11 cellular contexts compared by ENCODE assay signal in the genomic region with DNA sequence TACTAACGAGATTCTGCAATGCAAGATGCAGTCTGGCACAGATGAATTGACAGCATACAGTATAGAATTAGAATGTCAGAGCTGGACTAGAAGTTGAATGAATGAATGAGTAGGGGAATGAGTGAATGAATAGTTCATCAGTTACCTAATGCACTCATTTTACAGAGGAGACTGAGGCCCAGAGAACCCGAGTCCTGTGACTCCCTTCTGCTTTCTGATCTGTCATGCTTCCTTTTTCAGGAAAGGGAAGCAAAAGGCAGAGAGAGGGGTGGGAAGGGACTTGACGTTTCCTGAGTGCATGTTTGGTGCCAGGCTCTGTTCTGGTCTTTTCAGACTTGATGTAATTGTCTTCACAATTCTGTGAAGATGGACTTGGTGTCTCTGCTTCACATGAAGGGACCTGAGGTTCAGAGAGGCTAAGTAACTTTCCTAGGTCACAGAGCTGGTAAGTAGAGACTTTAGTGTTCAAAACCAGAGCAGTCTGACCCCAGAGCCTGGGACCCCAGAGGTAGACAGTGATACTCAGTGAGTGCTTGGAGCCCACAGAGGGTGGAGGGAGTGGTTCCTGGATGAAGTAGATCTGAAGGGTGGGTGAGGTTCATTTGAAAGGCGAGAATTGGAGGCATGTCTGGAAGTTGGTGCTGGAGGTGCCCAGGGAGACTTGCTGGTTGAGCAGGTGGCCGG. TPM values are rescaled to one million over a fixed set of nuclear protein-coding genes. Genes with fewer than 3 reads are reported as not detected.
A peak's percentile ranks its signal among the peaks of the same experiment; 100 is the strongest.
DNase-seq lines count a peak whose midpoint lies in the region; ATAC-seq and TF ChIP-seq lines count a peak whose summit lies in the region.
"Had no signal": no experiment of that assay in that cellular context is flagged by ENCODE, and none has a peak within 500 bp of the region (broad histone marks: within the 10 kb centered on the region; RNA-seq: fewer than 3 reads in every experiment).

No MANE protein-coding gene starts in this region.

- H3K36me3 ChIP-seq in HEK293 (ENCODE audit: control insufficient read depth in 2 of 2, insufficient read depth in 1 of 2, low read length in 2 of 2) (peaks cover 0 to 4% of the 10 kb centered on the region in 2 experiments; a peak in 2 of 3 replicates), mesendoderm (ENCODE audit: control insufficient read depth, insufficient read depth, low read length) (no peaks in the 10 kb centered on the region), smooth muscle cell (ENCODE audit: low read depth) (no peaks in the 10 kb centered on the region)

- H3K4me1 Mint-ChIP-seq in CD14-positive monocyte = peaks cover 21% of the 10 kb centered on the region
- peaks cover 29% of the 10 kb centered on the region for H3K4me1 Mint-ChIP-seq in WTC11

- no peak overlapping the region for H3K18ac ChIP-seq in mesendoderm (ENCODE audit: low read length)

- H3K27me3 ChIP-seq in mesendoderm (ENCODE audit: insufficient read depth, low read length, poor library complexity) (no peaks in the 10 kb centered on the region), smooth muscle cell (ENCODE audit: low read depth) (no peaks in the 10 kb centered on the region)

- POLR2A ChIA-PET in HEK293 (lab: Yijun Ruan, JAX) (interaction anchor here (1.1 kb wide), 1 partner anchor 25 kb away, joined by 4 read pairs; no protein-coding TSS in a partner anchor), WTC11 (lab: Charles Lee) (interaction anchor here (0.6 kb wide), 1 partner anchor 23 kb away, joined by 3 read pairs; no protein-coding TSS in a partner anchor)

- no peak overlapping the region for H2BK15ac ChIP-seq in mesendoderm (replicated peaks; ENCODE audit: low read depth)

- H3K27ac ChIP-seq in HEK293 (ENCODE audit: extremely low read depth, low read depth, low read length) (no peak overlapping the region), mesendoderm (ENCODE audit: low read depth, low read length) (no peak overlapping the region), smooth muscle cell (ENCODE audit: low read depth) (no peak overlapping the region)

- H3K56ac ChIP-seq in mesendoderm (ENCODE audit: low read length) = peak overlapping the region; percentile 7

- H3K4me2 ChIP-seq in mesendoderm (ENCODE audit: low read length) (no peak overlapping the region), smooth muscle cell (no peak overlapping the region)

- TF ChIP-seq CTCF in CD14-positive monocyte (IDR thresholded peaks at IDR 0.05) (no peak), HEK293 (tag by site-specific recombination; IDR thresholded peaks at IDR 0.05) (no peak), WTC11 (IDR thresholded peaks at IDR 0.05) (no peak), smooth muscle cell (IDR thresholded peaks at IDR 0.05; ENCODE audit: borderline replicate concordance, insufficient read depth, poor library complexity, severe bottlenecking) (no peak)

- H3K79me2 ChIP-seq in mesendoderm (ENCODE audit: control insufficient read depth, insufficient read depth, low read length) = peaks cover 2% of the 10 kb centered on the region
- H3K79me2 ChIP-seq in smooth muscle cell (ENCODE audit: low read depth) = peaks cover 62% of the 10 kb centered on the region

- peaks cover 40% of the 10 kb centered on the region for H4K20me1 ChIP-seq in smooth muscle cell (ENCODE audit: low read depth)

- no peak overlapping the region for H2BK120ac ChIP-seq in mesendoderm (ENCODE audit: low read depth, low read length)

- H3K4me3 Mint-ChIP-seq in CD14-positive monocyte = peak overlapping the region; percentile 61 to 84
- no peak overlapping the region for H3K4me3 Mint-ChIP-seq in WTC11

- no peak overlapping the region for H2BK5ac ChIP-seq in mesendoderm (ENCODE audit: low read length)

- peaks cover 5% of the 10 kb centered on the region for H3F3A ChIP-seq in smooth muscle cell (ENCODE audit: low read depth)

- no peak overlapping the region for H3K4me3 ChIP-seq in HEK293 (ENCODE audit: low read depth, low read length)
- H3K4me3 ChIP-seq in mesendoderm (ENCODE audit: low read length) = no peak overlapping the region
- no peak overlapping the region for H3K4me3 ChIP-seq in smooth muscle cell
- H3K4me3 ChIP-seq: skin epidermis had no signal

- H4K5ac ChIP-seq in mesendoderm (ENCODE audit: low read length) = no peak overlapping the region

- peak overlapping the region; percentile 80 for H3K23ac ChIP-seq in mesendoderm (ENCODE audit: low read length)

- no peak overlapping the region for H2AFZ ChIP-seq in smooth muscle cell (ENCODE audit: low read depth)

- H3K79me1 ChIP-seq in mesendoderm (ENCODE audit: low read length) = peaks cover 6% of the 10 kb centered on the region

- H3K36me3 Mint-ChIP-seq in CD14-positive monocyte (no peaks in the 10 kb centered on the region), WTC11 (peaks cover 8% of the 10 kb centered on the region)
- H3K36me3 Mint-ChIP-seq: CD8-positive, alpha-beta memory T cell had no signal

- H3K4me1 ChIP-seq in HEK293 (ENCODE audit: control insufficient read depth, insufficient read depth, low read length) = no peaks in the 10 kb centered on the region
- H3K4me1 ChIP-seq in mesendoderm (ENCODE audit: control insufficient read depth, low read depth, low read length) = no peaks in the 10 kb centered on the region
- peaks cover 20% of the 10 kb centered on the region for H3K4me1 ChIP-seq in smooth muscle cell (ENCODE audit: low read depth)

- intact Hi-C loops in CD14-positive monocyte (cut with micrococcal nuclease) = loop anchor here (1.0 to 10.0 kb wide), 4 partner anchors 40 to 137 kb away; no protein-coding TSS in a partner anchor

- peak overlapping the region; percentile 87 to 97 (median 93) for H3K27ac Mint-ChIP-seq in CD14-positive monocyte
- no peak overlapping the region for H3K27ac Mint-ChIP-seq in WTC11

- ATAC-seq in WTC11 = peak; percentile 13

- H3K9me3 ChIP-seq in HEK293 (ENCODE audit: control insufficient read depth, insufficient read depth, low read depth, low read length) = no peaks in the 10 kb centered on the region
- H3K9me3 ChIP-seq in smooth muscle cell (replicated peaks; ENCODE audit: low read depth) = no peaks in the 10 kb centered on the region

- DNase-seq in CD14-positive monocyte (ENCODE audit: low spot score) (peak; percentile 69), WTC11 (ENCODE audit: low spot score) (no peak), mesendoderm (no peak), DMS53 (lab: John Stamatoyannopoulos, UW) (no peak), smooth muscle cell (lab: John Stamatoyannopoulos, UW; ENCODE audit: unreplicated experiment) (no peak), KG1 (lab: John Stamatoyannopoulos, UW) (no peak)
- no peak for DNase-seq in stimulated activated naive CD4-positive, alpha-beta T cell (lab: John Stamatoyannopoulos, UW)

- CTCF ChIA-PET in HEK293 (lab: Yijun Ruan, JAX) = interaction anchor here (0.6 to 22.5 kb wide), 25 partner anchors 8 to 356 kb away, joined by 3 to 1029 read pairs (median 5); a partner anchor contains a TSS
- CTCF ChIA-PET in WTC11 (lab: Charles Lee) = interaction anchor here (0.6 to 29.6 kb wide), 17 partner anchors 8 to 295 kb away, joined by 3 to 1176 read pairs (median 5); a partner anchor contains a TSS

- H3K9ac ChIP-seq in mesendoderm (ENCODE audit: low read length) (no peak overlapping the region), smooth muscle cell (ENCODE audit: low read depth) (no peak overlapping the region)

- H4K8ac ChIP-seq in mesendoderm (ENCODE audit: low read depth, low read length) = no peak overlapping the region

- H3K27me3 Mint-ChIP-seq in CD14-positive monocyte (ENCODE audit: low read depth in 3 of 3) = peaks cover 66 to 82% (median 76%) of the 10 kb centered on the region in 3 donors
- no peaks in the 10 kb centered on the region for H3K27me3 Mint-ChIP-seq in WTC11 (ENCODE audit: low read depth)

- no CpG with 5 or more reads among the region's 5 CpGs for WGBS in mesendoderm (ENCODE audit: extremely low coverage, insufficient coverage, low lambda C conversion rate)
- 49% methylated on average over 5 of the region's 5 CpGs for WGBS in smooth muscle cell (ENCODE audit: low lambda C conversion rate)

- H3K9me3 Mint-ChIP-seq in CD14-positive monocyte (peaks cover 0 to 8% (median 0%) of the 10 kb centered on the region in 7 donors), WTC11 (no peaks in the 10 kb centered on the region)
- H3K9me3 Mint-ChIP-seq: CD8-positive, alpha-beta memory T cell had no signal

- no peak overlapping the region for H3K4ac ChIP-seq in mesendoderm (ENCODE audit: low read depth, low read length)

- H2AK5ac ChIP-seq in mesendoderm (ENCODE audit: low read length) = no peak overlapping the region

TF ChIP-seq in HEK293, 187 proteins besides CTCF, POLR2A, EP300 and RAD21 (continues in another document):
- TF ChIP-seq OSR2 (tag by site-specific recombination; IDR thresholded peaks at IDR 0.05) (no peak), ZFHX2 (tag by site-specific recombination; conservative IDR thresholded peaks at IDR 0.05) (no peak), ZNF24 (tag by site-specific recombination; IDR thresholded peaks at IDR 0.05) (peak; percentile 86)

TF ChIP-seq in WTC11, 78 proteins besides CTCF, POLR2A, EP300 and RAD21:
- TF ChIP-seq, protein P1, sequence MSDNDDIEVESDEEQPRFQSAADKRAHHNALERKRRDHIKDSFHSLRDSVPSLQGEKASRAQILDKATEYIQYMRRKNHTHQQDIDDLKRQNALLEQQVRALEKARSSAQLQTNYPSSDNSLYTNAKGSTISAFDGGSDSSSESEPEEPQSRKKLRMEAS (CRISPR knock-in tag; IDR thresholded peaks at IDR 0.05) = no peak

RNA-seq across cellular contexts. Expression of a gene that starts 8.0 kb away (rescaled TPM):
- polyA plus RNA-seq in CD14-positive monocyte (not detected), smooth muscle cell (10.5 and 11.0 TPM in 2 replicates)
- total RNA-seq in WTC11 (2021) (66.3 to 79.1 TPM (median 70.6 TPM) in 3 replicates), smooth muscle cell (13.5 and 13.8 TPM in 2 replicates)
- 44.2 TPM for polyA plus RNA-seq in mesendoderm (2013, experiment 1 of 2)
- 43.0 TPM for polyA plus RNA-seq in mesendoderm (2013, experiment 2 of 2)
- polyA plus RNA-seq: CD8-positive, alpha-beta memory T cell had no signal

RNA-seq across cellular contexts. Expression of a gene that starts 24.2 kb away (rescaled TPM):
- 10 to 100 TPM; 16.5 to 24.7 TPM for polyA plus RNA-seq in CD14-positive monocyte
- 40.7 to 68.8 TPM (median 46.2 TPM) in 3 replicates for total RNA-seq in WTC11 (2021)
- polyA plus RNA-seq in mesendoderm (2013, experiment 1 of 2) = 59.4 TPM
- polyA plus RNA-seq in mesendoderm (2013, experiment 2 of 2) = 59.0 TPM
- 237 and 256 TPM in 2 replicates for total RNA-seq in smooth muscle cell
- 626 and 674 TPM in 2 replicates for polyA plus RNA-seq in smooth muscle cell

RNA-seq across cellular contexts. Expression of a gene that starts 29.3 kb away (rescaled TPM):
- polyA plus RNA-seq in CD14-positive monocyte = not detected
- 61.9 to 82.8 TPM (median 82.5 TPM) in 3 replicates for total RNA-seq in WTC11 (2021)
- polyA plus RNA-seq in mesendoderm (2013, experiment 1 of 2) = 49.9 TPM
- polyA plus RNA-seq in mesendoderm (2013, experiment 2 of 2) = 48.3 TPM
- 16.8 and 27.1 TPM in 2 replicates for total RNA-seq in smooth muscle cell
- polyA plus RNA-seq in smooth muscle cell = 8.9 and 53.5 TPM in 2 replicates
- total RNA-seq: CD8-positive, alpha-beta memory T cell; T-helper 2 cell treated with Interferon-gamma antibody and Interleukin-4, amounts not matched to agents 100 ng/mL and 5 ng/mL, for 36 hours had no signal

RNA-seq across cellular contexts. Expression of a gene that starts 35.7 kb away (rescaled TPM):
- polyA plus RNA-seq in CD14-positive monocyte (100 to 1,000 TPM; 210 to 227 TPM), smooth muscle cell (146 and 156 TPM in 2 replicates)
- total RNA-seq in WTC11 (2021) (62.4 to 75.7 TPM (median 73.8 TPM) in 3 replicates), smooth muscle cell (32.2 and 55.1 TPM in 2 replicates)
- 58.6 TPM for polyA plus RNA-seq in mesendoderm (2013, experiment 1 of 2)
- polyA plus RNA-seq in mesendoderm (2013, experiment 2 of 2) = 51.9 TPM

RNA-seq across cellular contexts. Expression of a gene that starts 36.7 kb away (rescaled TPM):
- polyA plus RNA-seq in CD14-positive monocyte (1 to 10 TPM; 2.3 to 2.9 TPM), smooth muscle cell (19.4 and 23.3 TPM in 2 replicates)
- total RNA-seq in WTC11 (2021) (35.0 to 37.3 TPM (median 36.3 TPM) in 3 replicates), smooth muscle cell (18.1 and 18.8 TPM in 2 replicates)
- polyA plus RNA-seq in mesendoderm (2013, experiment 1 of 2) = 31.9 TPM
- polyA plus RNA-seq in mesendoderm (2013, experiment 2 of 2) = 31.5 TPM
